In the genomic region with DNA sequence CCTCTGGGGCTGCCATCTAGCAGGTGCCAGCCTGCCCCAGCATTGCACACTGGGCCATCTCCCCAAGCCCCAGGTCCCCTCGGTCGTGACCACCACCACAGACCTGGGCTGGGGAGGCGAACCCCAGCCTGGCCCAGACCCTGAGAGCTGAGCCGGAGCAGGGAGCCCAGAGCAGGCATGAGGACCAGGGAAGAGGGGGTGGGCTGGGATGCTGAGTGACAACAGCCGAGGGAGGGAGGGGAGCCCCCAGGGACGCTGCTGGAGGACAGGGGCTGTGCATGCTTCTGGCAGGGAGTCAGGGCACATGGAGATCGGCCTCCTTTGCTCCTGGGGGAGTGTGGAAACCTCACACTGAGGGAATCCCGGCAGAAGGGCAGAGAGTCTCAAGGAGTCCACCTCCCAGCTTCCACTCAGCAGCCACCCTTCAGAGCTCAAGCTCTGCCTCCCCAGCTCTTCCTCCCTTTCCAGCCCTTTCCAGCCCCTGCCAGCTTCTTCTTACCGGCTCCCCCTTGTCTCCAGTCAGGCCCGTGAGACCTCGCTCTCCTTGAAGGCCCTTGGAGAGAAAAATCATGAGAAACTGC, we compare ENCODE assay signal across 14 cellular contexts. TPM values are rescaled to one million over a fixed set of nuclear protein-coding genes. Genes with fewer than 3 reads are reported as not detected.
"Had no signal": no experiment of that assay in that cellular context is flagged by ENCODE, and none has a peak within 500 bp of the region (broad histone marks: within the 10 kb centered on the region; RNA-seq: fewer than 3 reads in every experiment).

No MANE protein-coding gene starts in this region.

- ATAC-seq: activated naive CD8-positive, alpha-beta T cell treated with anti-CD3 and anti-CD28 coated beads, Interleukin-2, amount 50 U/mL, for 24 hours; pancreas; stimulated activated effector memory CD8-positive, alpha-beta T cell treated with anti-CD3 and anti-CD28 coated beads, Interleukin-12 subunit alpha, Interleukin-12 subunit beta, amount 100 ng/mL, for 72 hours had no signal

- H3K27ac ChIP-seq: cardiac muscle cell had no signal

- DNase-seq: activated CD4-positive, CD25-positive, alpha-beta regulatory T cell treated with anti-CD3 and anti-CD28 coated beads, Interleukin-2, amount 50 U/mL, for 72 hours; activated naive CD4-positive, alpha-beta T cell treated with Interleukin-2 at 50 U/mL for 16 hours; activated naive CD8-positive, alpha-beta T cell treated with anti-CD3 and anti-CD28 coated beads, Interleukin-2, amount 50 U/mL, for 24 hours; activated T-cell treated with anti-CD3 and anti-CD28 coated beads for 4 hours; hypothalamus; stimulated activated CD4-positive, alpha-beta T cell treated with anti-CD3 and anti-CD28 coated beads, Interleukin-12 subunit alpha, Interleukin-12 subunit beta, amount 100 ng/mL, for 4 hours; uterus had no signal

- H3K27me3 ChIP-seq: cardiac muscle cell, esophagus muscularis mucosa, pancreas, uterus had no signal

- H3K4me3 ChIP-seq: cardiac muscle cell, coronary artery, esophagus muscularis mucosa, pancreas, uterus had no signal

- H3K9me3 ChIP-seq: esophagus muscularis mucosa, pancreas, uterus had no signal

- H3K36me3 ChIP-seq: cardiac muscle cell, pancreas, uterus had no signal

RNA-seq across cellular contexts. Expression of a gene that starts 50.9 kb away (rescaled TPM):
- total RNA-seq: cardiac muscle cell, myocyte, neural crest cell, uterus had no signal
